13 cellular contexts compared by ENCODE assay signal in the genomic region with DNA sequence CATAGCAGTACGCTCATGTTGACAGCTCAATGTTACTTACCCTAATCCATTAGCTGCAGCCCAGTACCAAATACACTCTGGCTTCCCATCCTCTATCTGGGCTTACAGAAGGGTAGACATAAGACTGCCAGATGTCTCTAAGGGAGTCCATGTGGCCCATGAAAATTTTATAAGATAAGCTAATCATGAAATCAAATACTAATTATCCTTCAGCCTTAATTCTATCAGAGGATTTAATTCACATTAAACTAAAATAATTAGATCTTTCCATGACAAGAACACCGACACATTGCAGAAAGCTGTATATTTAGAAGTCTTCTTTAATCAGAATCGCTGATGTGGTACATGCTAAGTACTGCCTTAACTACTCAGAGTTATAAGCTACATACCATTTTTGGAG. TPM values are rescaled to one million over a fixed set of nuclear protein-coding genes. Genes with fewer than 3 reads are reported as not detected.
DNase-seq lines count a peak whose midpoint lies in the region; TF ChIP-seq lines count a peak whose summit lies in the region.
"Not testable (repeated sequence)": the region's sequence is repeated elsewhere in the genome, so short reads cannot be mapped to it uniquely, and the experiment has no call there.
"Had no signal": no experiment of that assay in that cellular context is flagged by ENCODE, and none has a peak within 500 bp of the region (broad histone marks: within the 10 kb centered on the region; RNA-seq: fewer than 3 reads in every experiment).

No MANE protein-coding gene starts in this region.

- TF ChIP-seq CTCF in SK-N-SH (IDR thresholded peaks at IDR 0.05); neural crest cell (conservative IDR thresholded peaks at IDR 0.05): not testable (repeated sequence)

- not testable (repeated sequence) for H3K9me3 Mint-ChIP-seq in neural crest cell

- not testable (repeated sequence) for H3K27me3 Mint-ChIP-seq in neural crest cell (ENCODE audit: low read depth)

- H3K36me3 ChIP-seq in SK-N-SH (replicated peaks in 1 of 2; ENCODE audit: control insufficient read depth in 1 of 2, insufficient read depth in 2 of 2, low read length in 1 of 2) = peaks cover 41 to 75% of the 10 kb centered on the region in 2 experiments

- H3K4me1 ChIP-seq in SK-N-SH (ENCODE audit: control insufficient read depth in 1 of 2, insufficient read depth in 2 of 2, low read depth in 1 of 2, low read length in 1 of 2) = not testable (repeated sequence)

- peak overlapping the region; percentile 58 for H3K27ac Mint-ChIP-seq in neural crest cell (ENCODE audit: unreplicated experiment)

- not testable (repeated sequence) for TF ChIP-seq RAD21 in SK-N-SH (IDR thresholded peaks at IDR 0.05; ENCODE audit: low read length)

- not testable (repeated sequence) for H3K27me3 ChIP-seq in SK-N-SH (ENCODE audit: insufficient read depth)

- peak in 1 of 2 experiments; percentile 41; a peak in 1 of 4 replicates for TF ChIP-seq EP300 in SK-N-SH (IDR thresholded peaks at IDR 0.05; ENCODE audit: borderline replicate concordance in 1 of 2, low read depth in 1 of 2, low read length in 1 of 2)

- not testable (repeated sequence) for H3K4me3 Mint-ChIP-seq in neural crest cell

- H3K9me3 ChIP-seq in SK-N-SH = not testable (repeated sequence)

- not testable (repeated sequence) for H2AFZ ChIP-seq in SK-N-SH (ENCODE audit: low read depth)

- H3K79me2 ChIP-seq in SK-N-SH (ENCODE audit: insufficient read depth) = not testable (repeated sequence)

- not testable (repeated sequence) for H4K20me1 ChIP-seq in SK-N-SH (ENCODE audit: insufficient read depth)

- DNase-seq in NCI-H524 treated with DMSO at 0.1 percent for 48 hours (lab: John Stamatoyannopoulos, UW) (peak; percentile 53), NCI-H82 treated with DMSO at 0.1 percent for 48 hours (lab: John Stamatoyannopoulos, UW; ENCODE audit: unreplicated experiment) (peak; percentile 53)
- DNase-seq in SK-N-SH; neural crest cell (ENCODE audit: low read depth, low spot score): not testable (repeated sequence)

- H3K4me2 ChIP-seq in SK-N-SH = not testable (repeated sequence)

- not testable (repeated sequence) for H3K36me3 Mint-ChIP-seq in neural crest cell (ENCODE audit: low read depth)

- H3K9ac ChIP-seq in SK-N-SH = not testable (repeated sequence)

- not testable (repeated sequence) for H3K4me1 Mint-ChIP-seq in neural crest cell

- not testable (repeated sequence) for H3K4me3 ChIP-seq in SK-N-SH (ENCODE audit: low read depth in 2 of 2, low read length in 1 of 2)

- CTCF ChIA-PET in SK-N-SH (lab: Yijun Ruan, JAX) = interaction anchor here (1.1 to 2.1 kb wide), 4 partner anchors 13 to 61 kb away, joined by 3 to 12 read pairs (median 4); no protein-coding TSS in a partner anchor

- not testable (repeated sequence) for H3K27ac ChIP-seq in SK-N-SH (ENCODE audit: low read depth in 2 of 2, low read length in 1 of 2)

- POLR2A ChIA-PET in SK-N-SH (lab: Yijun Ruan, JAX) = not testable (repeated sequence)

- not testable (repeated sequence) for H3F3A ChIP-seq in SK-N-SH (replicated peaks; ENCODE audit: insufficient read depth)

- not testable (repeated sequence) for H3K9me2 ChIP-seq in SK-N-SH

- WGBS in SK-N-SH (ENCODE audit: low lambda C conversion rate) = 63% methylated on average over 3 of the region's 3 CpGs

TF ChIP-seq in SK-N-SH, 30 proteins besides CTCF, POLR2A, EP300 and RAD21:
- TF ChIP-seq CHD2 (IDR thresholded peaks at IDR 0.05; ENCODE audit: low read length, partially characterized antibody) = peak; percentile 44
- peak; percentile 73; the same call in 1 of the 2 replicates for TF ChIP-seq RCOR1 (IDR thresholded peaks at IDR 0.05; ENCODE audit: low read length)
- TF ChIP-seq GATA2 (CRISPR knock-in tag; IDR thresholded peaks at IDR 0.05) = peak; percentile 84
TF ChIP-seq in SK-N-SH: peak in this region for 3; not testable (repeated sequence) for 27.

RNA-seq across cellular contexts. Expression of gene CA4, which starts 43.3 kb away (rescaled TPM):
- polyA plus RNA-seq in SK-N-SH (2012; rRNA removed) = 0.15 and 0.21 TPM in 2 replicates
- polyA plus RNA-seq in SK-N-SH (2012; cell fraction: cytosol; rRNA removed) = 0.04 and 0.10 TPM in 2 replicates
- 0.12 and 0.31 TPM in 2 replicates for polyA plus RNA-seq in SK-N-SH (2012; cell fraction: nucleus; rRNA removed)
- 0.26 TPM in 1 of 2 replicates, not detected in the other for total RNA-seq in neural crest cell
- total RNA-seq: A673; CD4-positive, alpha-beta memory T cell; CD4-positive, CD25-positive, alpha-beta regulatory T cell; CD8-positive, alpha-beta memory T cell; Daoy; G401; GM12878 had no signal
- polyA plus RNA-seq: AG04450; CD14-positive monocyte; CD4-positive, alpha-beta memory T cell; CD4-positive, CD25-positive, alpha-beta regulatory T cell; CD8-positive, alpha-beta memory T cell had no signal
